ENCODE assay signal across 8 cellular contexts in genomic region chr9:34547960-34548603, GRCh38. TPM values are rescaled to one million over a fixed set of nuclear protein-coding genes. Genes with fewer than 3 reads are reported as not detected.
A peak's percentile ranks its signal among the peaks of the same experiment; 100 is the strongest.
DNase-seq lines count a peak whose midpoint lies in the region; ATAC-seq and TF ChIP-seq lines count a peak whose summit lies in the region.

No MANE protein-coding gene starts in this region.

- WGBS in mammary epithelial cell (ENCODE audit: low coverage, missing lambda C conversion rate) = 21% methylated on average over 3 of the region's 13 CpGs

- intact Hi-C loops in mammary epithelial cell (cut with micrococcal nuclease) = loop anchor here (1.0 to 10.0 kb wide), 9 partner anchors 29 to 293 kb away; no protein-coding TSS in a partner anchor

- dilution Hi-C loops in mammary epithelial cell (cut with HindIII; ENCODE audit: low sequenced_read_pairs) = no loop called here

- H3K36me3 ChIP-seq in SJCRH30 (no peaks in the 10 kb centered on the region), mammary epithelial cell (ENCODE audit: insufficient read depth, low read length) (no peaks in the 10 kb centered on the region)

- ATAC-seq in GM18858 (IDR thresholded peaks at IDR 0.05; ENCODE audit: unreplicated experiment) = no peak

- no peak overlapping the region for H3K27ac ChIP-seq in SJCRH30
- H3K27ac ChIP-seq in mammary epithelial cell (ENCODE audit: insufficient read depth, low read depth, low read length) = no peak overlapping the region

- TF ChIP-seq CTCF in mammary epithelial cell (conservative IDR thresholded peaks at IDR 0.05 in 1 of 2, IDR thresholded peaks at IDR 0.05 in 1 of 2; ENCODE audit: extremely low read depth in 1 of 2, insufficient read depth in 1 of 2, low read depth in 1 of 2, low read length in 2 of 2) = peak; percentile 77 to 96

- in situ Hi-C loops in mammary epithelial cell (cut with MboI; ENCODE audit: low sequenced_read_pairs in 2 of 2) = loop anchor here in 1 of 2 donors (10.0 kb wide), 1 partner anchor 47 kb away; no protein-coding TSS in a partner anchor

- no peaks in the 10 kb centered on the region for H4K20me1 ChIP-seq in mammary epithelial cell (ENCODE audit: insufficient read depth, low read length)

- no peak overlapping the region for H3K4me2 ChIP-seq in mammary epithelial cell (ENCODE audit: insufficient read depth, low read depth, low read length)

- DNase-seq in DMS 273 (lab: John Stamatoyannopoulos, UW; ENCODE audit: unreplicated experiment) = peak; percentile 82
- DNase-seq in HT-29 (ENCODE audit: low spot score) = peak; percentile 59
- DNase-seq in SJCRH30 = peak; percentile 61 to 73
- peak; percentile 29 for DNase-seq in mammary epithelial cell
- peak; percentile 72 for DNase-seq in inferior parietal cortex (ENCODE audit: extremely low spot score)
- DNase-seq in stimulated activated CD4-positive, alpha-beta T cell treated with anti-CD3 and anti-CD28 coated beads, Interleukin-15, amount 100 ng/mL, for 24 hours = peak; percentile 56
- no peak for DNase-seq in GDM1 (lab: John Stamatoyannopoulos, UW)

- H3K4me1 ChIP-seq in SJCRH30 (peaks cover 2% of the 10 kb centered on the region), mammary epithelial cell (ENCODE audit: insufficient read depth, low read length) (no peaks in the 10 kb centered on the region)

- no peak overlapping the region for H3K4me3 ChIP-seq in SJCRH30
- no peak overlapping the region for H3K4me3 ChIP-seq in mammary epithelial cell (replicated peaks in 1 of 3; ENCODE audit: insufficient read depth in 1 of 3, low read depth in 2 of 3, low read length in 3 of 3)

- no TSS peak for BruUV-seq in mammary epithelial cell (replicated peaks; lab: Mats Ljungman, UMichigan)

- H3K9me3 ChIP-seq in SJCRH30 (replicated peaks) = no peaks in the 10 kb centered on the region
- no peaks in the 10 kb centered on the region for H3K9me3 ChIP-seq in mammary epithelial cell (replicated peaks; ENCODE audit: insufficient read depth, low read length)

- no peaks in the 10 kb centered on the region for H3K79me2 ChIP-seq in mammary epithelial cell (ENCODE audit: insufficient read depth, low read length)

- H3K9ac ChIP-seq in mammary epithelial cell (ENCODE audit: insufficient read depth, low read length) = no peak overlapping the region

- H3K27me3 ChIP-seq in SJCRH30 = no peaks in the 10 kb centered on the region
- peaks cover under 1% of the 10 kb centered on the region for H3K27me3 ChIP-seq in mammary epithelial cell (ENCODE audit: insufficient read depth, low read length)

- CTCF ChIA-PET in mammary epithelial cell (lab: Charles Lee; ENCODE audit: low non-redundant PET) = interaction anchor here (0.5 to 1.2 kb wide), 4 partner anchors 43 to 117 kb away, joined by 3 to 15 read pairs (median 3); no protein-coding TSS in a partner anchor

- H2AFZ ChIP-seq in mammary epithelial cell (ENCODE audit: low read depth, low read length) = no peak overlapping the region

RNA-seq across cellular contexts. Expression of gene ENHO, which starts 25.3 kb away (rescaled TPM):
- 0.94 and 1.4 TPM in 2 replicates for total RNA-seq in HT-29 (2014; rRNA removed; shearing (Covaris generic))
- 0.25 TPM in 1 of 2 replicates, not detected in the other for total RNA-seq in SJCRH30 (2014; rRNA removed; shearing (Covaris generic))
- total RNA-seq in mammary epithelial cell = under 1 TPM in 1 of 2 donors, not detected in 1; 0.28 TPM
- polyA plus RNA-seq in mammary epithelial cell = 0.44 TPM
- polyA minus RNA-seq in mammary epithelial cell = not detected

RNA-seq across cellular contexts. Expression of gene CNTFR, which starts 41.4 kb away (rescaled TPM):
- total RNA-seq in HT-29 (2014; rRNA removed; shearing (Covaris generic)) = not detected in 2 replicates
- 0.20 and 0.24 TPM in 2 replicates for total RNA-seq in SJCRH30 (2014; rRNA removed; shearing (Covaris generic))
- not detected for total RNA-seq in mammary epithelial cell
- not detected for polyA plus RNA-seq in mammary epithelial cell
- not detected for polyA minus RNA-seq in mammary epithelial cell
